12 cellular contexts compared by ENCODE assay signal in genomic region chr5:96745844-96746531, GRCh38.
DNase-seq lines count a peak whose midpoint lies in the region; ATAC-seq and FAIRE-seq lines count a peak whose summit lies in the region.
"Had no signal": no experiment of that assay in that cellular context is flagged by ENCODE, and none has a peak within 500 bp of the region (broad histone marks: within the 10 kb centered on the region; RNA-seq: fewer than 3 reads in every experiment).

No MANE protein-coding gene starts in this region.

- H3K36me3 ChIP-seq in small intestine (ENCODE audit: control insufficient read depth in 2 of 2, insufficient read depth in 2 of 2, low read length in 2 of 2), result peaks cover 14 to 44% of the 10 kb centered on the region in 2 donors
- H3K36me3 ChIP-seq: BE2C had no signal

- intact Hi-C loops in activated CD4-positive, alpha-beta T cell treated with anti-CD3 and anti-CD28 coated beads, Interleukin-2, amount 10 ng/mL, durations not matched to agents 24 days and 14 days (cut with micrococcal nuclease), result no loop called here

- no peak overlapping the region for H3K4me3 Mint-ChIP-seq in activated CD4-positive, alpha-beta T cell treated with anti-CD3 and anti-CD28 coated beads, Interleukin-2, amount 10 ng/mL, durations not matched to agents 24 days and 14 days
- H3K4me3 Mint-ChIP-seq: activated B cell treated with CpG ODN at 0.5 μM for 24 hours had no signal

- H3K4me1 Mint-ChIP-seq in activated CD4-positive, alpha-beta T cell treated with anti-CD3 and anti-CD28 coated beads, Interleukin-2, amount 10 ng/mL, durations not matched to agents 24 days and 14 days, result peaks cover 17% of the 10 kb centered on the region

- peak; percentile 52 for DNase-seq in activated CD4-positive, alpha-beta T cell treated with anti-CD3 and anti-CD28 coated beads, Interleukin-2, amount 10 ng/mL, durations not matched to agents 24 days and 14 days
- DNase-seq in activated CD4-positive, alpha-beta T cell treated with anti-CD3 and anti-CD28 coated beads for 48 hours, result no peak
- DNase-seq in NCI-H146 (lab: John Stamatoyannopoulos, UW) (peak; percentile 4), epithelial cell of prostate (ENCODE audit: low read depth, low spot score) (no peak), small intestine (peak; percentile 12), glomerular visceral epithelial cell (ENCODE audit: extremely low spot score) (no peak)
- DNase-seq: activated B cell treated with CpG ODN at 0.5 μM for 24 hours, aorta, BE2C, mesendoderm had no signal

- H3K27ac Mint-ChIP-seq in activated CD4-positive, alpha-beta T cell treated with anti-CD3 and anti-CD28 coated beads, Interleukin-2, amount 10 ng/mL, durations not matched to agents 24 days and 14 days, result peak overlapping the region; percentile 48
- H3K27ac Mint-ChIP-seq: activated B cell treated with CpG ODN at 0.5 μM for 24 hours had no signal

- no peaks in the 10 kb centered on the region for H3K9me3 ChIP-seq in small intestine (ENCODE audit: control insufficient read depth, low read depth)
- H3K9me3 ChIP-seq: BE2C had no signal

- ATAC-seq in GM19324 (IDR thresholded peaks at IDR 0.05; ENCODE audit: low FRiP score, unreplicated experiment) (no peak), GM18868 (IDR thresholded peaks at IDR 0.05; ENCODE audit: unreplicated experiment) (no peak)

- no peaks in the 10 kb centered on the region for H3K9me3 Mint-ChIP-seq in activated CD4-positive, alpha-beta T cell treated with anti-CD3 and anti-CD28 coated beads, Interleukin-2, amount 10 ng/mL, durations not matched to agents 24 days and 14 days
- H3K9me3 Mint-ChIP-seq: activated B cell treated with CpG ODN at 0.5 μM for 24 hours had no signal

- peaks cover 51% of the 10 kb centered on the region for H3K36me3 Mint-ChIP-seq in activated CD4-positive, alpha-beta T cell treated with anti-CD3 and anti-CD28 coated beads, Interleukin-2, amount 10 ng/mL, durations not matched to agents 24 days and 14 days (ENCODE audit: low read depth)

- peak overlapping the region; percentile 14 for H3K27ac ChIP-seq in epithelial cell of prostate
- H3K27ac ChIP-seq in small intestine (ENCODE audit: low read depth in 1 of 2, low read length in 1 of 2), result peak overlapping the region in 1 of 2 donors; percentile 3

- no peaks in the 10 kb centered on the region for H3K27me3 ChIP-seq in small intestine (ENCODE audit: control insufficient read depth in 2 of 2, insufficient read depth in 2 of 2, low read length in 2 of 2)
- H3K27me3 ChIP-seq: BE2C had no signal

- no peak overlapping the region for H3K4me3 ChIP-seq in small intestine (ENCODE audit: low read depth in 1 of 2, low read length in 2 of 2)

- 47 to 56% (median 50%) methylated on average over 5 of the region's 5 CpGs for WGBS in small intestine, 3 donors

- H3K27me3 Mint-ChIP-seq in activated CD4-positive, alpha-beta T cell treated with anti-CD3 and anti-CD28 coated beads, Interleukin-2, amount 10 ng/mL, durations not matched to agents 24 days and 14 days, result no peaks in the 10 kb centered on the region
- H3K27me3 Mint-ChIP-seq: activated B cell treated with CpG ODN at 0.5 μM for 24 hours had no signal

- no peaks in the 10 kb centered on the region for H3K4me1 ChIP-seq in small intestine (ENCODE audit: control insufficient read depth in 2 of 2, insufficient read depth in 1 of 2, low read depth in 1 of 2, low read length in 1 of 2)

- no peak for FAIRE-seq in small intestine (lab: Jason Lieb, UNC)

Comparison
In these comparisons a context has a peak if more than half of its experiments do, and no peak if none do; other contexts are left out.
1. DNase-seq: peak in activated CD4-positive, alpha-beta T cell treated with anti-CD3 and anti-CD28 coated beads, Interleukin-2, amount 10 ng/mL, durations not matched to agents 24 days and 14 days (single experiment), NCI-H146 (single experiment) and small intestine (single experiment); none in activated CD4-positive, alpha-beta T cell treated with anti-CD3 and anti-CD28 coated beads for 48 hours (single experiment), epithelial cell of prostate (single experiment) and glomerular visceral epithelial cell (single experiment).